Comparison of ENCODE assay signal across 22 cellular contexts in genomic region chr15:36210426-36210825, GRCh38.
"Had no signal": no experiment of that assay in that cellular context is flagged by ENCODE, and none has a peak within 500 bp of the region (broad histone marks: within the 10 kb centered on the region; RNA-seq: fewer than 3 reads in every experiment).

No MANE protein-coding gene starts in this region.

- ATAC-seq: activated CD4-positive, CD25-positive, alpha-beta regulatory T cell treated with anti-CD3 and anti-CD28 coated beads, Interleukin-2, amount 50 U/mL, for 24 hours; activated CD8-positive, alpha-beta T cell treated with anti-CD3 and anti-CD28 coated beads for 36 hours; activated T-cell treated with anti-CD3 and anti-CD28 coated beads, Interleukin-2, amount 50 U/mL, for 72 hours had no signal

- H3K9me3 ChIP-seq: Peyer's patch, SJSA1 had no signal

- H3K36me3 ChIP-seq: Peyer's patch, SJSA1 had no signal

- DNase-seq: activated CD4-positive, alpha-beta T cell treated with anti-CD3 and anti-CD28 coated beads for 4 hours; activated CD8-positive, alpha-beta memory T cell treated with anti-CD3 and anti-CD28 coated beads, Interleukin-2, amount 50 U/mL, for 4 hours; activated CD8-positive, alpha-beta T cell treated with anti-CD3 and anti-CD28 coated beads for 36 hours; activated gamma-delta T cell treated with Interleukin-2 at 50 U/mL for 16 hours; activated naive CD4-positive, alpha-beta T cell treated with anti-CD3 and anti-CD28 coated beads, Interleukin-2, amount 10 ng/mL, durations not matched to agents 7 days and 5 days; activated naive CD8-positive, alpha-beta T cell treated with anti-CD3 and anti-CD28 coated beads for 36 hours; activated T-cell treated with anti-CD3 and anti-CD28 coated beads, Interleukin-2, amount 50 U/mL, for 72 hours; anterior cingulate cortex; cerebellar nuclear complex; Karpas-422; NCI-H1048; NCI-H146; NCI-H187 treated with DMSO at 0.1 percent for 48 hours; NCI-H2081 treated with DMSO at 0.1 percent for 48 hours; NCI-H2171; NCI-H226; NCI-H526; NCI-H774; Peyer's patch; SHP77 had no signal

- H3K27ac ChIP-seq: Peyer's patch, SJSA1 had no signal

- H3K27me3 ChIP-seq: Peyer's patch, SJSA1 had no signal

- H3K4me3 ChIP-seq: Peyer's patch, SJSA1 had no signal

- H3K4me1 ChIP-seq: Peyer's patch, SJSA1 had no signal
